Comparison of ENCODE assay signal across 10 cellular contexts in genomic region chr9:88007291-88007650, GRCh38. TPM values are rescaled to one million over a fixed set of nuclear protein-coding genes. Genes with fewer than 3 reads are reported as not detected.
A peak's percentile ranks its signal among the peaks of the same experiment; 100 is the strongest.
DNase-seq lines count a peak whose midpoint lies in the region; ATAC-seq and TF ChIP-seq lines count a peak whose summit lies in the region.
"Had no signal": no experiment of that assay in that cellular context is flagged by ENCODE, and none has a peak within 500 bp of the region (broad histone marks: within the 10 kb centered on the region; RNA-seq: fewer than 3 reads in every experiment).

No MANE protein-coding gene starts in this region.

- no TSS peak for BruUV-seq in Calu3 (replicated peaks; lab: Mats Ljungman, UMichigan)

- CTCF ChIA-PET in Calu3 (lab: Charles Lee) = interaction anchor here (1.4 kb wide), 1 partner anchor 32 kb away, joined by 3 read pairs; the partner anchor contains the start of gene CDK20

- intact Hi-C loops in Calu3 (cut with micrococcal nuclease; ENCODE audit: unreplicated experiment) (no loop called here), posterior vena cava (cut with DNase I) (no loop called here)

- DNase-seq in Calu3 (peak; percentile 9), T-helper 17 cell (peak in 2 of 3 donors; percentile 8 to 9), posterior vena cava (ENCODE audit: low spot score) (no peak), NCI-H2227 (lab: John Stamatoyannopoulos, UW; ENCODE audit: unreplicated experiment) (no peak)
- DNase-seq in activated naive CD4-positive, alpha-beta T cell treated with anti-CD3 and anti-CD28 coated beads, Interleukin-2, amount 50 U/mL, for 72 hours (ENCODE audit: low spot score in 2 of 2) = peak; percentile 58 to 67
- DNase-seq in stimulated activated CD4-positive, alpha-beta T cell treated with anti-CD3 and anti-CD28 coated beads, Interleukin-15, amount 100 ng/mL, for 48 hours (ENCODE audit: low read depth in 2 of 2) = peak; percentile 44 to 47
- DNase-seq: lower lobe of right lung, psoas muscle had no signal

- H3K9me3 Mint-ChIP-seq in Calu3 (ENCODE audit: low read depth, unreplicated experiment) = no peaks in the 10 kb centered on the region
- H3K9me3 Mint-ChIP-seq in activated naive CD4-positive, alpha-beta T cell treated with anti-CD3 and anti-CD28 coated beads, Interleukin-2, amount 50 U/mL, for 72 hours = peaks cover 0 to 4% of the 10 kb centered on the region in 2 donors

- H3K36me3 Mint-ChIP-seq in Calu3 (ENCODE audit: insufficient read depth, unreplicated experiment) = no peaks in the 10 kb centered on the region
- H3K36me3 Mint-ChIP-seq in T-helper 17 cell (ENCODE audit: low read depth) = no peaks in the 10 kb centered on the region
- H3K36me3 Mint-ChIP-seq in activated naive CD4-positive, alpha-beta T cell treated with anti-CD3 and anti-CD28 coated beads, Interleukin-2, amount 50 U/mL, for 72 hours = no peaks in the 10 kb centered on the region

- H3K9me3 ChIP-seq in T-helper 17 cell (ENCODE audit: control insufficient read depth, low read length, poor library complexity, severe bottlenecking) = no peaks in the 10 kb centered on the region
- H3K9me3 ChIP-seq: lower lobe of right lung, psoas muscle had no signal

- no peak for TF ChIP-seq CTCF in Calu3 (IDR thresholded peaks at IDR 0.05; ENCODE audit: unreplicated experiment)

- H3K4me3 Mint-ChIP-seq in Calu3 (ENCODE audit: low read depth, unreplicated experiment) (no peak overlapping the region), T-helper 17 cell (peak overlapping the region; percentile 70)

- H3K27me3 Mint-ChIP-seq in Calu3 (ENCODE audit: unreplicated experiment) = no peaks in the 10 kb centered on the region
- H3K27me3 Mint-ChIP-seq in T-helper 17 cell = no peaks in the 10 kb centered on the region

- ATAC-seq in T-helper 17 cell (peak; percentile 96), GM21786 (IDR thresholded peaks at IDR 0.05; ENCODE audit: unreplicated experiment) (no peak), HG03159 (IDR thresholded peaks at IDR 0.05; ENCODE audit: unreplicated experiment) (no peak)
- ATAC-seq in activated naive CD4-positive, alpha-beta T cell treated with anti-CD3 and anti-CD28 coated beads, Interleukin-2, amount 50 U/mL, for 72 hours = peak; percentile 99
- ATAC-seq: psoas muscle had no signal

- H3K27ac Mint-ChIP-seq in Calu3 (ENCODE audit: unreplicated experiment) = peak overlapping the region; percentile 70
- peak overlapping the region; percentile 76 for H3K27ac Mint-ChIP-seq in T-helper 17 cell
- H3K27ac Mint-ChIP-seq in activated naive CD4-positive, alpha-beta T cell treated with anti-CD3 and anti-CD28 coated beads, Interleukin-2, amount 50 U/mL, for 72 hours = peak overlapping the region in 1 of 2 donors; percentile 9

- H3K4me1 Mint-ChIP-seq in Calu3 (ENCODE audit: low read depth, unreplicated experiment) (peaks cover 14% of the 10 kb centered on the region), T-helper 17 cell (peaks cover 9% of the 10 kb centered on the region)

RNA-seq across cellular contexts. Expression of gene CDK20, which starts 32.9 kb away (rescaled TPM):
- total RNA-seq in Calu3 (2022) (6.9 and 9.1 TPM in 2 replicates), T-helper 17 cell (1 to 10 TPM; 5.0 to 9.1 TPM), posterior vena cava (1 to 10 TPM; 5.0 to 5.3 TPM)
- total RNA-seq in activated naive CD4-positive, alpha-beta T cell treated with anti-CD3 and anti-CD28 coated beads, Interleukin-2, amount 50 U/mL, for 72 hours = 1 to 10 TPM; 1.5 to 2.6 TPM

Comparison
In these comparisons a context has a peak if more than half of its experiments do, and no peak if none do; other contexts are left out.
1. DNase-seq: peak in Calu3 (single experiment), T-helper 17 cell (2 of 3), activated naive CD4-positive, alpha-beta T cell treated with anti-CD3 and anti-CD28 coated beads, Interleukin-2, amount 50 U/mL, for 72 hours (2 of 2) and stimulated activated CD4-positive, alpha-beta T cell treated with anti-CD3 and anti-CD28 coated beads, Interleukin-15, amount 100 ng/mL, for 48 hours (2 of 2); none in posterior vena cava (single experiment) and NCI-H2227 (single experiment).
2. ATAC-seq: peak in T-helper 17 cell (single experiment) and activated naive CD4-positive, alpha-beta T cell treated with anti-CD3 and anti-CD28 coated beads, Interleukin-2, amount 50 U/mL, for 72 hours (2 of 2); none in GM21786 (single experiment) and HG03159 (single experiment).